15 cellular contexts compared by ENCODE assay signal in the genomic region with DNA sequence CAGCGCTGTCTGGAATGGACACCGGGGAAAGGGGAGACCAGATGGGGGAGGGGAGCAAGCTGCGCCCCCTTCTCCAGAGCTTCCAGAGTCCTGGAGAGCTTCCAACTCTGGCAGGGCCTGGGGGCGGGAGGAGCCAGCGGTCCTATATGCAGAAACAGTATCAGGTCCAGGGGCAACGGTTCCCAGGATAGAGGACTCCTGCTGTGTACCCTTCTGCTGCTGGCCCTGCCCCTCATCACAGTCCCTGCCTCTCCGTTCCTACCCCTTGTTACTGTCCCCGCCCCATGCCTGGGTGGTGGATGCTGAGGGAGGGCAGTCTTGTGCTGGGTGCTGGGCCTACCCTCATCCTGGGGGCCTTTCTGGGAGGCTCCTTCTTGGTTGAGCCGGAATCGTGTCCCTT.
"Had no signal": no experiment of that assay in that cellular context is flagged by ENCODE, and none has a peak within 500 bp of the region (broad histone marks: within the 10 kb centered on the region; RNA-seq: fewer than 3 reads in every experiment).

No MANE protein-coding gene starts in this region.

- H3K9ac ChIP-seq: parathyroid adenoma had no signal

- H3K36me3 ChIP-seq: brain microvascular endothelial cell, tibial artery had no signal

- ATAC-seq: activated CD8-positive, alpha-beta T cell treated with anti-CD3 and anti-CD28 coated beads, Interleukin-2, amount 10 ng/mL, durations not matched to agents 7 days and 5 days; activated T-cell treated with anti-CD3 and anti-CD28 coated beads, Interleukin-2, amount 50 U/mL, for 72 hours; stimulated activated naive B cell treated with anti-CD40 and anti-IgM and Interleukin-4, amounts not matched to agents 10 μg/mL and 1 μg/mL and 100 μg/mL, for 72 hours had no signal

- H3K27ac ChIP-seq: brain microvascular endothelial cell, parathyroid adenoma, tibial artery had no signal

- H3K4me3 ChIP-seq: lung, tibial artery had no signal

- H3K4me1 ChIP-seq: parathyroid adenoma, tibial artery had no signal

- DNase-seq: activated CD4-positive, alpha-beta T cell treated with anti-CD3 and anti-CD28 coated beads, Interleukin-2, amount 10 ng/mL, durations not matched to agents 24 days and 14 days; activated CD4-positive, CD25-positive, alpha-beta regulatory T cell; activated CD8-positive, alpha-beta memory T cell treated with anti-CD3 and anti-CD28 coated beads, Interleukin-2, amount 50 U/mL, for 4 hours; activated CD8-positive, alpha-beta T cell treated with anti-CD3 and anti-CD28 coated beads, Interleukin-2, amount 10 ng/mL, durations not matched to agents 7 days and 5 days; activated gamma-delta T cell treated with Interleukin-2 at 50 U/mL for 16 hours; activated T-cell treated with anti-CD3 and anti-CD28 coated beads, Interleukin-2, amount 50 U/mL, for 72 hours; brain microvascular endothelial cell; dermis blood vessel endothelial cell; erythroblast; midbrain; stimulated activated CD4-positive, alpha-beta T cell treated with anti-CD3 and anti-CD28 coated beads, Interleukin-12 subunit alpha, Interleukin-12 subunit beta, amount 100 ng/mL, for 4 hours; stimulated activated naive B cell treated with anti-CD40 and anti-IgM and Interleukin-4, amounts not matched to agents 10 μg/mL and 1 μg/mL and 100 μg/mL, for 72 hours; tibial artery had no signal
